Comparison of ENCODE assay signal across 10 cellular contexts in genomic region chr1:200242379-200243041, GRCh38.
DNase-seq lines count a peak whose midpoint lies in the region; TF ChIP-seq lines count a peak whose summit lies in the region.
"Had no signal": no experiment of that assay in that cellular context is flagged by ENCODE, and none has a peak within 500 bp of the region (broad histone marks: within the 10 kb centered on the region; RNA-seq: fewer than 3 reads in every experiment).

No MANE protein-coding gene starts in this region.

- H3K4me3 ChIP-seq in foreskin fibroblast (ENCODE audit: low read depth in 1 of 2, low read length in 2 of 2) (peak overlapping the region; percentile 44 to 50), rectal smooth muscle tissue (ENCODE audit: low read length) (peak overlapping the region; percentile 46), OCI-LY7 (ENCODE audit: low read depth, low read length, poor library complexity, severe bottlenecking) (no peak overlapping the region)

- peak; percentile 70 for DNase-seq in H4 (ENCODE audit: low spot score)
- DNase-seq in NCI-H510A (lab: John Stamatoyannopoulos, UW): peak; percentile 62
- peak; percentile 7 to 49 for DNase-seq in foreskin fibroblast
- DNase-seq in OCI-LY7 (ENCODE audit: low spot score): no peak
- DNase-seq in stimulated activated CD4-positive, alpha-beta T cell treated with anti-CD3 and anti-CD28 coated beads, Interleukin-12 subunit alpha, Interleukin-12 subunit beta, amount 100 ng/mL, for 4 hours: no peak
- no peak for DNase-seq in activated CD4-positive, alpha-beta T cell treated with anti-CD3 and anti-CD28 coated beads for 4 hours
- DNase-seq in NCI-H2029 treated with DMSO at 0.1 percent for 48 hours (lab: John Stamatoyannopoulos, UW): no peak
- DNase-seq: T-helper 17 cell had no signal

- TF ChIP-seq CTCF in foreskin fibroblast (IDR thresholded peaks at IDR 0.05; ENCODE audit: low read depth, low read length) (no peak), OCI-LY7 (conservative IDR thresholded peaks at IDR 0.05; ENCODE audit: low read length) (no peak)

- no peak overlapping the region for H3K4me2 ChIP-seq in OCI-LY7 (ENCODE audit: low read length)
- H3K4me2 ChIP-seq: KMS-11 had no signal

- H3K9me3 ChIP-seq in OCI-LY7 (ENCODE audit: low read length): no peaks in the 10 kb centered on the region

- no peaks in the 10 kb centered on the region for H4K20me1 ChIP-seq in OCI-LY7 (ENCODE audit: insufficient read depth, low read length)

- no TSS peak for BruUV-seq in OCI-LY7 (replicated peaks; lab: Mats Ljungman, UMichigan)

- no peaks in the 10 kb centered on the region for H3K79me2 ChIP-seq in OCI-LY7 (ENCODE audit: insufficient read depth, low read depth, low read length)

- peak overlapping the region; percentile 53 for H3K27ac ChIP-seq in rectal smooth muscle tissue (ENCODE audit: low read depth, low read length)
- H3K27ac ChIP-seq in OCI-LY7 (ENCODE audit: low read depth, low read length, poor library complexity, severe bottlenecking): no peak overlapping the region
- H3K27ac ChIP-seq: KMS-11 had no signal

- POLR2A ChIA-PET in OCI-LY7 (lab: Charles Lee): interaction anchor here (0.8 to 1.1 kb wide), 4 partner anchors 26 to 219 kb away, joined by 3 to 4 read pairs (median 3); no protein-coding TSS in a partner anchor

- H3K9me2 ChIP-seq in OCI-LY7 (ENCODE audit: insufficient read depth, low read length): no peaks in the 10 kb centered on the region

- H3K27me3 ChIP-seq in rectal smooth muscle tissue (ENCODE audit: control insufficient read depth, insufficient read depth, low read length): no peaks in the 10 kb centered on the region

- no peak overlapping the region for H3K9ac ChIP-seq in rectal smooth muscle tissue (ENCODE audit: low read length)
- H3K9ac ChIP-seq: KMS-11 had no signal

- intact Hi-C loops in OCI-LY7 (cut with micrococcal nuclease; ENCODE audit: unreplicated experiment): no loop called here

- CTCF ChIA-PET in OCI-LY7 (lab: Charles Lee; ENCODE audit: unreplicated experiment): interaction anchor here (0.5 kb wide), 1 partner anchor 51 kb away, joined by 3 read pairs; no protein-coding TSS in a partner anchor

- H3K36me3 ChIP-seq in rectal smooth muscle tissue (ENCODE audit: control insufficient read depth, insufficient read depth, low read length) (no peaks in the 10 kb centered on the region), OCI-LY7 (ENCODE audit: insufficient read depth, low read length) (no peaks in the 10 kb centered on the region)

- H2AFZ ChIP-seq in OCI-LY7 (ENCODE audit: low read length): no peak overlapping the region

- H3K4me1 ChIP-seq in rectal smooth muscle tissue (ENCODE audit: control insufficient read depth, insufficient read depth, low read length) (peaks cover 5% of the 10 kb centered on the region), OCI-LY7 (ENCODE audit: insufficient read depth, low read length, poor library complexity, severe bottlenecking) (no peaks in the 10 kb centered on the region)

Comparison
In these comparisons a context has a peak if more than half of its experiments do, and no peak if none do; other contexts are left out.
1. DNase-seq: peak in H4 (single experiment), NCI-H510A (single experiment) and foreskin fibroblast (2 of 2); none in OCI-LY7 (single experiment), stimulated activated CD4-positive, alpha-beta T cell treated with anti-CD3 and anti-CD28 coated beads, Interleukin-12 subunit alpha, Interleukin-12 subunit beta, amount 100 ng/mL, for 4 hours (single experiment), activated CD4-positive, alpha-beta T cell treated with anti-CD3 and anti-CD28 coated beads for 4 hours (0 of 2) and NCI-H2029 treated with DMSO at 0.1 percent for 48 hours (single experiment).